Comparison of ENCODE assay signal across 1 cellular context in the genomic region with DNA sequence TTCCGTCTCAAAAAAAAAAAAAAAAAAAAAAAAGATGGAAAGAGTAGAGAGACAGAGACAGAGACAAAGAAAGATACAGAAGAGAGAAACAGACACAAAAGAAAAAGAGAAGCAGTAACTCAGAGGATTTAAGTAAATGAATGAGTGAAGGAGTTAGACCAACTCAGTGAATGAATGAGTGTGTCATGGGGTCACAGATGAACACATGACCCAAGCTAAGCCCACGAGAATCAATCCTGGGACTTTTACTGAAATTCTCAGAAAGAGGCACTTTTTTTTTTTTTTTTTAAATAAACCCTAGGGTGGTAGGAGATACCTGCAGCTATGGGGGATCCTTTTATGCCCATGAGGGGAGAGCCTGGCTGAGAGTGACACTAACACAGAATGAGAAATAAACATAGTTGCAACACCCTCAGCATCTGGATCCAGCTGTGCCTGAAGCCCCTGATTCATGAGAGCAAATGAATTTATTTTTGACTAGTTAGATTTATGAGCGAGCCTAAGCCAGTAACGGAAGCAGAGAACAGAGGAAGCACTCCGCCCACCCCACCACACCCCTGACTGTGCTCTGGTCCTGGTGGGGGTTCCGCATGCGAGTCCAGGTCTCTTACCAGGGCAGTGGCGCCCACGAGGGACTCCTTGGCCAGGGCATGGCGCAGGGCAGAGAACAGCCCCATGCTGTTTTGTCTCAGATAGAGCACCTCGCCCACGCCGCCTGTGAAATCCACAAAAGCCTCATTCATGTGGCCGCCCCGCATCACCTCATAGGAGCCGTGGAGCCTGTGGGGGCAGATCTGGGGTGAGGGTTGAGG.
TF ChIP-seq lines count a peak whose summit lies in the region.

No MANE protein-coding gene starts in this region.

TF ChIP-seq in K562, 482 proteins besides CTCF, POLR2A, EP300 and RAD21:
- TF ChIP-seq RBM25 (IDR thresholded peaks at IDR 0.05; ENCODE audit: low read depth, low read length, severe bottlenecking) (peak; percentile 86), MECOM (CRISPR knock-in tag; IDR thresholded peaks at IDR 0.05) (no peak), MEIS2 (IDR thresholded peaks at IDR 0.05; ENCODE audit: partially characterized antibody) (peak; percentile 78), NELFE (IDR thresholded peaks at IDR 0.05; ENCODE audit: insufficient read depth, insufficient read length) (no peak), ZNF175 (CRISPR knock-in tag; IDR thresholded peaks at IDR 0.05; ENCODE audit: low read depth) (no peak), ZNF24 (IDR thresholded peaks at IDR 0.05) (peak; percentile 52; the same call in 1 of the 2 replicates), TCF3 (CRISPR knock-in tag; IDR thresholded peaks at IDR 0.05) (no peak), HDGF (IDR thresholded peaks at IDR 0.05) (no peak), SMAD1 (IDR thresholded peaks at IDR 0.05; ENCODE audit: low read depth, low read length, partially characterized antibody) (no peak), ZNF282 (CRISPR knock-in tag; IDR thresholded peaks at IDR 0.05) (no peak), DIDO1 (tag; IDR thresholded peaks at IDR 0.05; ENCODE audit: low read depth) (no peak), RFX7 (CRISPR knock-in tag; IDR thresholded peaks at IDR 0.05) (no peak), ELF2 (CRISPR knock-in tag; IDR thresholded peaks at IDR 0.05) (no peak)
- TF ChIP-seq, protein P1, sequence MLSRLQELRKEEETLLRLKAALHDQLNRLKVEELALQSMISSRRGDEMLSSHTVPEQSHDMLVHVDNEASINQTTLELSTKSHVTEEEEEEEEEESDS (CRISPR knock-in tag; IDR thresholded peaks at IDR 0.05), result no peak
- TF ChIP-seq, protein P2, sequence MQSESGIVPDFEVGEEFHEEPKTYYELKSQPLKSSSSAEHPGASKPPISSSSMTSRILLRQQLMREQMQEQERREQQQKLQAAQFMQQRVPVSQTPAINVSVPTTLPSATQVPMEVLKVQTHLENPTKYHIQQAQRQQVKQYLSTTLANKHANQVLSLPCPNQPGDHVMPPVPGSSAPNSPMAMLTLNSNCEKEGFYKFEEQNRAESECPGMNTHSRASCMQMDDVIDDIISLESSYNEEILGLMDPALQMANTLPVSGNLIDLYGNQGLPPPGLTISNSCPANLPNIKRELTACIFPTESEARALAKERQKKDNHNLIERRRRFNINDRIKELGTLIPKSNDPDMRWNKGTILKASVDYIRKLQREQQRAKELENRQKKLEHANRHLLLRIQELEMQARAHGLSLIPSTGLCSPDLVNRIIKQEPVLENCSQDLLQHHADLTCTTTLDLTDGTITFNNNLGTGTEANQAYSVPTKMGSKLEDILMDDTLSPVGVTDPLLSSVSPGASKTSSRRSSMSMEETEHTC (IDR thresholded peaks at IDR 0.05), result no peak
- TF ChIP-seq, protein P3, sequence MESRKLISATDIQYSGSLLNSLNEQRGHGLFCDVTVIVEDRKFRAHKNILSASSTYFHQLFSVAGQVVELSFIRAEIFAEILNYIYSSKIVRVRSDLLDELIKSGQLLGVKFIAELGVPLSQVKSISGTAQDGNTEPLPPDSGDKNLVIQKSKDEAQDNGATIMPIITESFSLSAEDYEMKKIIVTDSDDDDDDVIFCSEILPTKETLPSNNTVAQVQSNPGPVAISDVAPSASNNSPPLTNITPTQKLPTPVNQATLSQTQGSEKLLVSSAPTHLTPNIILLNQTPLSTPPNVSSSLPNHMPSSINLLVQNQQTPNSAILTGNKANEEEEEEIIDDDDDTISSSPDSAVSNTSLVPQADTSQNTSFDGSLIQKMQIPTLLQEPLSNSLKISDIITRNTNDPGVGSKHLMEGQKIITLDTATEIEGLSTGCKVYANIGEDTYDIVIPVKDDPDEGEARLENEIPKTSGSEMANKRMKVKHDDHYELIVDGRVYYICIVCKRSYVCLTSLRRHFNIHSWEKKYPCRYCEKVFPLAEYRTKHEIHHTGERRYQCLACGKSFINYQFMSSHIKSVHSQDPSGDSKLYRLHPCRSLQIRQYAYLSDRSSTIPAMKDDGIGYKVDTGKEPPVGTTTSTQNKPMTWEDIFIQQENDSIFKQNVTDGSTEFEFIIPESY (CRISPR knock-in tag; IDR thresholded peaks at IDR 0.05), result 0 out of 2 replicates have a peak, but pooled peaks have one; percentile 23
TF ChIP-seq in K562: peak in this region for 4.
